Comparison of ENCODE assay signal across 8 cellular contexts in the genomic region with DNA sequence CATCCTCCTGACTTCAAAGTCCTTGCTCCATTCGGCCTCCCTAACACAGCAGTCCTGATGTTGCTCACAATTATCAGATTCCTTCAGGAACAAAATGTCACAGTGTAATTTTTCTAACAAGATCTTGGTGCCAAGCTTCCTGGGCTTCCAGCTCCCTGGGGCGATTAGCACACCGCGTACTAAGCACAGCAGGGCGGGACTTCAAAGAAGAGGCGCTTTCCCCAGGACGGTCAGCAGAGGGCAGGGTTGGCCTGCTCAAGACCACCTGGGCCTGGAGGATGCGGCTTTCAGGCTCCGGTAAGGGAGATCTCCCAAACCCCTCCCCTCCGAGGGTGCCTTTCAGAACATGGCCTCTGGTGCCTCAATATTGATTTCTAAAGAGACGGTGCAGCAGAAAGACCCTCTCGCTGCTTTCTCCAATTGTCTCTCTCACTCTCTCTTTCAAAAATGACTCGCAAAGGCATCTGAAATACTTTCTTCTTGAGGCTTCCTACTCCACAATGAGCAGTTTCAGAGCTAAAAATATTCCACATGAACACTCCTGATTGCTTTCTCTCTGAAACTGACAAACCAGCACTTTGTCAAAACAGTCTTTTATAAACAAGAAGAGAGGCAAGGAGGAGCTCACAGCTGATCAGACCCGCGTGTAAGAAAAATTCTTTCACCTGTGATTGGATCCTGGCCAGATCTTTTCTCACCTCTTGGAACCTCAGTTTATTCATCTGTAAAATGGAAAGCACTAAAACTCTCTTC.
A peak's percentile ranks its signal among the peaks of the same experiment; 100 is the strongest.
DNase-seq lines count a peak whose midpoint lies in the region; ATAC-seq and TF ChIP-seq lines count a peak whose summit lies in the region.

No MANE protein-coding gene starts in this region.

- peak; percentile 83 for ATAC-seq in GM18508 (IDR thresholded peaks at IDR 0.05; ENCODE audit: insufficient read depth, unreplicated experiment)
- ATAC-seq in HG02884 (IDR thresholded peaks at IDR 0.05; ENCODE audit: unreplicated experiment): peak; percentile 98

- H3K9me3 ChIP-seq in breast epithelium: no peaks in the 10 kb centered on the region

- TF ChIP-seq POLR2A in breast epithelium (IDR thresholded peaks at IDR 0.05): no peak

- intact Hi-C loops in breast epithelium (cut with DNase I; ENCODE audit: low total_unique reads): no loop called here

- TF ChIP-seq CTCF in breast epithelium (IDR thresholded peaks at IDR 0.05) (peak; percentile 79 to 93 (median 89)), kidney epithelial cell (IDR thresholded peaks at IDR 0.05; ENCODE audit: insufficient read depth, low read length, poor library complexity, severe bottlenecking) (peak; percentile 92)

- DNase-seq in AG08395 (ENCODE audit: low spot score): peak; percentile 85
- DNase-seq in NCI-H1417 (lab: John Stamatoyannopoulos, UW): peak; percentile 63 to 87 (median 78)
- peak; percentile 65 for DNase-seq in SKM-1 treated with dmso at 0.1 percent for 144 hours (lab: John Stamatoyannopoulos, UW; ENCODE audit: unreplicated experiment)
- DNase-seq in breast epithelium (ENCODE audit: low spot score in 2 of 2): peak; percentile 81 to 91
- DNase-seq in kidney epithelial cell (ENCODE audit: low read depth): peak; percentile 56
- peak; percentile 24 to 28 (median 28) for DNase-seq in stimulated activated CD4-positive, alpha-beta T cell treated with anti-CD3 and anti-CD28 coated beads, Interleukin-12 subunit alpha, Interleukin-12 subunit beta, amount 100 ng/mL, for 48 hours (ENCODE audit: low read depth in 2 of 3, low spot score in 1 of 3)

- H3K27me3 ChIP-seq in breast epithelium: no peaks in the 10 kb centered on the region
- H3K27me3 ChIP-seq in kidney epithelial cell (ENCODE audit: control insufficient read depth, insufficient read depth, low read length): no peaks in the 10 kb centered on the region

- H3K4me1 ChIP-seq in breast epithelium: no peaks in the 10 kb centered on the region

- no peaks in the 10 kb centered on the region for H3K36me3 ChIP-seq in breast epithelium
- H3K36me3 ChIP-seq in kidney epithelial cell (ENCODE audit: control insufficient read depth, insufficient read depth, low read length): no peaks in the 10 kb centered on the region

- peak overlapping the region in 1 of 2 donors; percentile 19 for H3K27ac ChIP-seq in breast epithelium

- H3K4me3 ChIP-seq in breast epithelium (peak overlapping the region in 1 of 3 donors; percentile 26), kidney epithelial cell (ENCODE audit: low read depth, low read length) (no peak overlapping the region)

Comparison
In these comparisons a context has a peak if more than half of its experiments do, and no peak if none do; other contexts are left out.
1. DNase-seq: peak in every context shown above with its lines; median percentile 86 in breast epithelium; 85 in AG08395; 78 in NCI-H1417; 65 in SKM-1 treated with dmso at 0.1 percent for 144 hours; 56 in kidney epithelial cell; 28 in stimulated activated CD4-positive, alpha-beta T cell treated with anti-CD3 and anti-CD28 coated beads, Interleukin-12 subunit alpha, Interleukin-12 subunit beta, amount 100 ng/mL, for 48 hours.